In the genomic region with DNA sequence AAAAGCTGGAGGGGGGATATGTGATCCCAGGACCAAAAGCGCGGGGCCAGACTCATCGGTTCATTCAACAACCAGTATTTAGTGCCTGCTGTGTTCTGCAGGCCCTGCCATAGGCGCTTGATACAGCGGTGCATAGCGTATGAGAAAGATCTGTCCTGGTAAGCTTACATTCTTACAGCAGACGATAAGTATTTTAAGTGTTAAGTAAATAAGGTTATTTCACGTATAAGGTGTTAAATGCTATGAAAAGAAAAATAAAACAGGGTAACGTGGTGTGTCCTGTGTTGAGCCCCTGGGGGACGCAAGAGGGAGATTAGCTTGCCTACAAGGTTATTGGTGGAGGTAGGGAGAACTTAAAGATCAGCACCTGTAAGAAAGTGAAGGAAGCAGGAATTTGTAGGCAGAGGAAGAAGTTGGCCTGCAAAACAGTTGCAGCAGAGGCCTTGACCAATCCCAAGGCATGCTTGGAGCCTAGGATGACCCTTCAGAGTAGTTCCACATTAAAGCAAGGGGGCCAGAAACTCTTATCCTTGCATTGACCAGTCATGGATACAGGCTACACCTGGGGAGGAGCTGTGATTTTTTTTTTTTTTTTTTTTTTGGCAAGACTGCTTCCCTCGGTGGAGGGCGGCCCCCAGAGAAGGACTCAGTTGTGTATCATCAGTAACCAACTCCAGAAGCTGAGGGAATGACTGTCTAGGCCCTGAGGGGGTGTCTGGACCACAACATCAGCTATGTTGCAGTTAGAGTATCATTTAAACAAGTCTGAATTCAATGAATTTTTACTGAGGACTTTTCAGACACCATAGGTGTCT, we compare ENCODE assay signal across 8 cellular contexts. TPM values are rescaled to one million over a fixed set of nuclear protein-coding genes. Genes with fewer than 3 reads are reported as not detected.
DNase-seq lines count a peak whose midpoint lies in the region; ATAC-seq, FAIRE-seq and TF ChIP-seq lines count a peak whose summit lies in the region.

No MANE protein-coding gene starts in this region.

- H3K4me1 Mint-ChIP-seq in CD8-positive, alpha-beta memory T cell = peaks cover 18 to 30% (median 19%) of the 10 kb centered on the region in 3 donors
- H3K4me1 Mint-ChIP-seq in activated naive CD8-positive, alpha-beta T cell treated with anti-CD3 and anti-CD28 coated beads for 36 hours = peaks cover 15% of the 10 kb centered on the region

- H3K27ac Mint-ChIP-seq in CD8-positive, alpha-beta memory T cell = peak overlapping the region; percentile 62 to 96 (median 88)
- H3K27ac Mint-ChIP-seq in activated naive CD8-positive, alpha-beta T cell treated with anti-CD3 and anti-CD28 coated beads for 36 hours = peak overlapping the region; percentile 84

- intact Hi-C loops in kidney (cut with DNase I) = no loop called here

- CTCF ChIA-PET in CD8-positive, alpha-beta memory T cell (lab: Charles Lee) = interaction anchor here (1.2 to 1.8 kb wide), 5 partner anchors 13 to 239 kb away, joined by 3 to 8 read pairs (median 3); a partner anchor contains a TSS

- no peak for TF ChIP-seq CTCF in kidney (IDR thresholded peaks at IDR 0.05; ENCODE audit: borderline replicate concordance, extremely low read depth, insufficient read depth)

- peak overlapping the region; percentile 80 to 95 (median 88) for H3K4me3 Mint-ChIP-seq in CD8-positive, alpha-beta memory T cell
- H3K4me3 Mint-ChIP-seq in activated naive CD8-positive, alpha-beta T cell treated with anti-CD3 and anti-CD28 coated beads for 36 hours = peak overlapping the region; percentile 83

- no peak for DNase-seq in CD8-positive, alpha-beta memory T cell
- DNase-seq in activated naive CD8-positive, alpha-beta T cell treated with anti-CD3 and anti-CD28 coated beads for 36 hours = no peak
- DNase-seq in kidney = no peak
- peak; percentile 42 for DNase-seq in superior temporal gyrus (ENCODE audit: extremely low spot score)
- DNase-seq in stimulated activated naive CD4-positive, alpha-beta T cell (lab: John Stamatoyannopoulos, UW) = no peak
- no peak for DNase-seq in GM19239 (ENCODE audit: insufficient read length, low spot score)

- no peaks in the 10 kb centered on the region for H3K9me3 ChIP-seq in CD8-positive, alpha-beta memory T cell (ENCODE audit: low read length)
- no peaks in the 10 kb centered on the region for H3K9me3 ChIP-seq in HUES48 (ENCODE audit: control insufficient read depth, insufficient read depth, low read length)
- no peaks in the 10 kb centered on the region for H3K9me3 ChIP-seq in kidney (ENCODE audit: control insufficient read depth in 1 of 2, low read length in 2 of 2)

- no peaks in the 10 kb centered on the region for H3K27me3 Mint-ChIP-seq in CD8-positive, alpha-beta memory T cell
- H3K27me3 Mint-ChIP-seq in activated naive CD8-positive, alpha-beta T cell treated with anti-CD3 and anti-CD28 coated beads for 36 hours = no peaks in the 10 kb centered on the region

- no peaks in the 10 kb centered on the region for H3K27me3 ChIP-seq in CD8-positive, alpha-beta memory T cell (ENCODE audit: insufficient read depth, low read length, poor library complexity, severe bottlenecking)
- no peaks in the 10 kb centered on the region for H3K27me3 ChIP-seq in HUES48 (ENCODE audit: control insufficient read depth, insufficient read depth, low read length)

- peaks cover 1 to 11% (median 9%) of the 10 kb centered on the region in 3 donors for H3K36me3 Mint-ChIP-seq in CD8-positive, alpha-beta memory T cell
- no peaks in the 10 kb centered on the region for H3K36me3 Mint-ChIP-seq in activated naive CD8-positive, alpha-beta T cell treated with anti-CD3 and anti-CD28 coated beads for 36 hours

- ATAC-seq in HG03196 (IDR thresholded peaks at IDR 0.05; ENCODE audit: unreplicated experiment) = no peak

- FAIRE-seq in kidney (lab: Jason Lieb, UNC) = no peak
- no peak for FAIRE-seq in GM19239 (lab: Jason Lieb, UNC)

- peaks cover 4% of the 10 kb centered on the region for H3K36me3 ChIP-seq in CD8-positive, alpha-beta memory T cell (ENCODE audit: insufficient read depth, low read length)
- H3K36me3 ChIP-seq in HUES48 (ENCODE audit: control insufficient read depth, insufficient read depth, low read length) (no peaks in the 10 kb centered on the region), kidney (ENCODE audit: control insufficient read depth in 1 of 2, insufficient read depth in 2 of 2, low read length in 2 of 2) (peaks cover 0 to 6% of the 10 kb centered on the region in 2 donors)

- peaks cover 9% of the 10 kb centered on the region for H3K4me1 ChIP-seq in CD8-positive, alpha-beta memory T cell (ENCODE audit: insufficient read depth, low read length)
- H3K4me1 ChIP-seq in HUES48 (ENCODE audit: control insufficient read depth, insufficient read depth, low read length) (peaks cover 7% of the 10 kb centered on the region), kidney (ENCODE audit: control insufficient read depth in 1 of 2, insufficient read depth in 1 of 2, low read depth in 1 of 2, low read length in 2 of 2) (peaks cover 0 to 6% of the 10 kb centered on the region in 2 donors)

- POLR2A ChIA-PET in CD8-positive, alpha-beta memory T cell (lab: Charles Lee) = interaction anchor here (0.6 to 1.8 kb wide), 11 partner anchors 8 to 1678 kb away, joined by 3 to 28 read pairs (median 4); a partner anchor contains a TSS

- H3K4me3 ChIP-seq in CD8-positive, alpha-beta memory T cell (ENCODE audit: low read length) = peak overlapping the region; percentile 74
- peak overlapping the region; percentile 77 for H3K4me3 ChIP-seq in HUES48 (ENCODE audit: low read depth, low read length)
- H3K4me3 ChIP-seq in kidney (ENCODE audit: low read length in 2 of 2) = peak overlapping the region; percentile 81 to 87

- peak overlapping the region; percentile 92 for H3K27ac ChIP-seq in CD8-positive, alpha-beta memory T cell (ENCODE audit: low read depth, low read length)
- H3K27ac ChIP-seq in HUES48 (ENCODE audit: low read depth, low read length) (peak overlapping the region; percentile 98), kidney (ENCODE audit: low read depth in 2 of 2, low read length in 2 of 2) (peak overlapping the region; percentile 95 to 96)

- no peaks in the 10 kb centered on the region for H3K9me3 Mint-ChIP-seq in CD8-positive, alpha-beta memory T cell
- no peaks in the 10 kb centered on the region for H3K9me3 Mint-ChIP-seq in activated naive CD8-positive, alpha-beta T cell treated with anti-CD3 and anti-CD28 coated beads for 36 hours

- peak overlapping the region; percentile 57 for H3K9ac ChIP-seq in HUES48 (ENCODE audit: low read depth, low read length)
- H3K9ac ChIP-seq in kidney (ENCODE audit: low read length in 2 of 2) = peak overlapping the region; percentile 61 to 73

RNA-seq across cellular contexts. Expression of a gene that starts 0.5 kb away (rescaled TPM):
- 1 to 10 TPM; 4.0 to 6.1 TPM for total RNA-seq in CD8-positive, alpha-beta memory T cell
- polyA plus RNA-seq in CD8-positive, alpha-beta memory T cell = 17.0 TPM
- 1 to 10 TPM; 4.2 to 6.0 TPM for total RNA-seq in activated naive CD8-positive, alpha-beta T cell treated with anti-CD3 and anti-CD28 coated beads for 36 hours
- total RNA-seq in kidney = 4.0 TPM
- 8.9 TPM for polyA plus RNA-seq in kidney (ENCODE audit: insufficient read depth, low read depth, low replicate concordance)

RNA-seq across cellular contexts. Expression of a gene that starts 26.7 kb away (rescaled TPM):
- total RNA-seq in CD8-positive, alpha-beta memory T cell = under 1 TPM in 1 of 2 experiments, not detected in 1; 0.07 TPM
- not detected for polyA plus RNA-seq in CD8-positive, alpha-beta memory T cell
- total RNA-seq in activated naive CD8-positive, alpha-beta T cell treated with anti-CD3 and anti-CD28 coated beads for 36 hours = not detected
- total RNA-seq in kidney = 19.2 TPM
- 15.9 TPM for polyA plus RNA-seq in kidney (ENCODE audit: insufficient read depth, low read depth, low replicate concordance)

Comparison
In these comparisons a context has a peak if more than half of its experiments do, and no peak if none do; other contexts are left out.
1. RNA of a gene that starts 26.7 kb away (total RNA-seq): 19.2 TPM in kidney (single experiment); 0.07 TPM in CD8-positive, alpha-beta memory T cell and not detected in activated naive CD8-positive, alpha-beta T cell treated with anti-CD3 and anti-CD28 coated beads for 36 hours; every median in the first group is over 10 times any median in the second.
2. Peak in every context shown above with its lines, with median percentiles within 50 percentile points of each other: H3K27ac ChIP-seq and H3K4me3 ChIP-seq.